Comparison of ENCODE assay signal across 10 cellular contexts in genomic region chr5:160420331-160420610, GRCh38. TPM values are rescaled to one million over a fixed set of nuclear protein-coding genes. Genes with fewer than 3 reads are reported as not detected.
A peak's percentile ranks its signal among the peaks of the same experiment; 100 is the strongest.
DNase-seq lines count a peak whose midpoint lies in the region; ATAC-seq and TF ChIP-seq lines count a peak whose summit lies in the region.
"Had no signal": no experiment of that assay in that cellular context is flagged by ENCODE, and none has a peak within 500 bp of the region (broad histone marks: within the 10 kb centered on the region; RNA-seq: fewer than 3 reads in every experiment).

No MANE protein-coding gene starts in this region.

- no peaks in the 10 kb centered on the region for H3K36me3 ChIP-seq in CD8-positive, alpha-beta T cell (ENCODE audit: insufficient read depth, low read length)
- peaks cover 28% of the 10 kb centered on the region for H3K36me3 ChIP-seq in HUES48 (ENCODE audit: control insufficient read depth, insufficient read depth, low read length)
- no peaks in the 10 kb centered on the region for H3K36me3 ChIP-seq in testis (ENCODE audit: low read depth, missing control alignments)

- no peaks in the 10 kb centered on the region for H3K27me3 Mint-ChIP-seq in CD8-positive, alpha-beta T cell (ENCODE audit: low read depth)
- no peaks in the 10 kb centered on the region for H3K27me3 Mint-ChIP-seq in activated T-helper 17 cell treated with anti-CD3 and anti-CD28 coated beads, Interleukin-2, amount 50 U/mL, for 72 hours
- H3K27me3 Mint-ChIP-seq in natural killer cell (ENCODE audit: low read depth in 2 of 2): no peaks in the 10 kb centered on the region

- CTCF ChIA-PET in CD8-positive, alpha-beta T cell (lab: Charles Lee): interaction anchor here (1.5 to 14.0 kb wide), 2 partner anchors 11 to 18 kb away, joined by 3 to 149 read pairs; no protein-coding TSS in a partner anchor

- no peaks in the 10 kb centered on the region for H3K27me3 ChIP-seq in CD8-positive, alpha-beta T cell (ENCODE audit: insufficient read depth, low read length)
- H3K27me3 ChIP-seq in HUES48 (ENCODE audit: control insufficient read depth, insufficient read depth, low read length): no peaks in the 10 kb centered on the region
- H3K27me3 ChIP-seq in testis: no peaks in the 10 kb centered on the region

- H3K4me3 ChIP-seq in CD8-positive, alpha-beta T cell (ENCODE audit: low read depth, low read length): no peak overlapping the region
- H3K4me3 ChIP-seq in HUES48 (ENCODE audit: low read depth, low read length) (peak overlapping the region; percentile 86; the same call in 1 of the 2 replicates), testis (no peak overlapping the region)

- peak overlapping the region; percentile 27 for H3K27ac Mint-ChIP-seq in CD8-positive, alpha-beta T cell
- H3K27ac Mint-ChIP-seq in activated T-helper 17 cell treated with anti-CD3 and anti-CD28 coated beads, Interleukin-2, amount 50 U/mL, for 72 hours: peak overlapping the region; percentile 96
- H3K27ac Mint-ChIP-seq in natural killer cell: peak overlapping the region; percentile 99

- no peak overlapping the region for H3K9ac ChIP-seq in HUES48 (ENCODE audit: low read depth, low read length)

- ATAC-seq in CD8-positive, alpha-beta T cell: no peak
- no peak for ATAC-seq in activated T-helper 17 cell treated with anti-CD3 and anti-CD28 coated beads, Interleukin-2, amount 50 U/mL, for 72 hours (replicated peaks)
- ATAC-seq in natural killer cell (no peak), HG02678 (IDR thresholded peaks at IDR 0.05; ENCODE audit: unreplicated experiment) (no peak)

- H3K4me3 Mint-ChIP-seq in CD8-positive, alpha-beta T cell: peak overlapping the region; percentile 95
- H3K4me3 Mint-ChIP-seq in activated T-helper 17 cell treated with anti-CD3 and anti-CD28 coated beads, Interleukin-2, amount 50 U/mL, for 72 hours: peak overlapping the region; percentile 93
- H3K4me3 Mint-ChIP-seq in natural killer cell: peak overlapping the region; percentile 96

- no peak for DNase-seq in CD8-positive, alpha-beta T cell
- no peak for DNase-seq in natural killer cell
- no peak for DNase-seq in testis
- no peak for DNase-seq in NCI-H2107 treated with DMSO at 0.1 percent for 48 hours (lab: John Stamatoyannopoulos, UW; ENCODE audit: unreplicated experiment)
- DNase-seq in GM20000 (ENCODE audit: low spot score): no peak
- DNase-seq: NCI-H446 had no signal

- no peaks in the 10 kb centered on the region for H3K9me3 Mint-ChIP-seq in CD8-positive, alpha-beta T cell
- H3K9me3 Mint-ChIP-seq in activated T-helper 17 cell treated with anti-CD3 and anti-CD28 coated beads, Interleukin-2, amount 50 U/mL, for 72 hours: no peaks in the 10 kb centered on the region
- no peaks in the 10 kb centered on the region for H3K9me3 Mint-ChIP-seq in natural killer cell

- POLR2A ChIA-PET in CD8-positive, alpha-beta T cell (lab: Charles Lee): interaction anchor here (0.6 kb wide), 2 partner anchors 43 to 89 kb away, joined by 3 to 7 read pairs; no protein-coding TSS in a partner anchor

- no peak overlapping the region for H3K27ac ChIP-seq in CD8-positive, alpha-beta T cell (ENCODE audit: low read depth, low read length)
- H3K27ac ChIP-seq in HUES48 (ENCODE audit: low read depth, low read length) (no peak overlapping the region), testis (peak overlapping the region in 1 of 2 donors; percentile 86)

- TF ChIP-seq CTCF in CD8-positive, alpha-beta T cell (IDR thresholded peaks at IDR 0.05): no peak
- TF ChIP-seq CTCF in natural killer cell (IDR thresholded peaks at IDR 0.05) (no peak), testis (IDR thresholded peaks at IDR 0.05) (no peak), GM20000 (IDR thresholded peaks at IDR 0.05; ENCODE audit: extremely low read depth, missing control alignments) (no peak)

- H3K4me1 ChIP-seq in CD8-positive, alpha-beta T cell (ENCODE audit: insufficient read depth, low read length): peaks cover 32% of the 10 kb centered on the region
- H3K4me1 ChIP-seq in HUES48 (ENCODE audit: control insufficient read depth, insufficient read depth, low read length) (peaks cover 34% of the 10 kb centered on the region), testis (peaks cover 7% of the 10 kb centered on the region)

- peaks cover 83% of the 10 kb centered on the region for H3K4me1 Mint-ChIP-seq in CD8-positive, alpha-beta T cell (ENCODE audit: low read depth)
- peaks cover 53% of the 10 kb centered on the region for H3K4me1 Mint-ChIP-seq in activated T-helper 17 cell treated with anti-CD3 and anti-CD28 coated beads, Interleukin-2, amount 50 U/mL, for 72 hours
- peaks cover 61 to 69% of the 10 kb centered on the region in 2 donors for H3K4me1 Mint-ChIP-seq in natural killer cell

- H3K9me3 ChIP-seq in CD8-positive, alpha-beta T cell (ENCODE audit: low read length): no peaks in the 10 kb centered on the region
- H3K9me3 ChIP-seq in HUES48 (ENCODE audit: control insufficient read depth, insufficient read depth, low read length): no peaks in the 10 kb centered on the region
- H3K9me3 ChIP-seq in testis: no peaks in the 10 kb centered on the region

- H3K36me3 Mint-ChIP-seq in CD8-positive, alpha-beta T cell: peaks cover 31% of the 10 kb centered on the region
- peaks cover 74% of the 10 kb centered on the region for H3K36me3 Mint-ChIP-seq in activated T-helper 17 cell treated with anti-CD3 and anti-CD28 coated beads, Interleukin-2, amount 50 U/mL, for 72 hours (ENCODE audit: low read depth)
- no peaks in the 10 kb centered on the region for H3K36me3 Mint-ChIP-seq in natural killer cell

- TF ChIP-seq POLR2A in testis (IDR thresholded peaks at IDR 0.05): no peak

- intact Hi-C loops in CD8-positive, alpha-beta T cell (cut with DNase I, micrococcal nuclease): loop anchor here in 1 of 2 experiments (5.0 kb wide), 2 partner anchors 87 to 1213 kb away; partner anchors contain the start of gene RNF145
- intact Hi-C loops in natural killer cell (cut with micrococcal nuclease) (loop anchor here (2.0 to 5.0 kb wide), 2 partner anchors 128 to 1211 kb away; partner anchors contain the start of gene RNF145), testis (cut with DNase I; ENCODE audit: low total_unique reads) (no loop called here)

RNA-seq across cellular contexts. Expression of gene PTTG1, which starts 1.4 kb away (rescaled TPM):
- total RNA-seq in CD8-positive, alpha-beta T cell: 1 to 10 TPM; 8.6 to 8.8 TPM
- 100 to 1,000 TPM; 172 to 221 TPM for total RNA-seq in activated T-helper 17 cell treated with anti-CD3 and anti-CD28 coated beads, Interleukin-2, amount 50 U/mL, for 72 hours
- 10 to 100 TPM; 11.7 to 14.8 (median 12.1) TPM for total RNA-seq in natural killer cell
- 100 to 1,000 TPM; 153 to 209 TPM for total RNA-seq in testis
- 429 TPM for polyA plus RNA-seq in testis (ENCODE audit: insufficient read depth, low read depth, low replicate concordance)

RNA-seq across cellular contexts. Expression of gene SLU7, which starts 1.4 kb away (rescaled TPM):
- total RNA-seq in CD8-positive, alpha-beta T cell: 100 to 1,000 TPM; 127 to 136 TPM
- total RNA-seq in activated T-helper 17 cell treated with anti-CD3 and anti-CD28 coated beads, Interleukin-2, amount 50 U/mL, for 72 hours: 10 to 100 TPM; 33.2 to 53.7 TPM
- total RNA-seq in natural killer cell (100 to 1,000 TPM; 114 to 143 (median 118) TPM), testis (10 to 100 TPM; 92.4 to 100.0 TPM)
- polyA plus RNA-seq in testis (ENCODE audit: insufficient read depth, low read depth, low replicate concordance): 60.1 TPM

RNA-seq across cellular contexts. Expression of gene FAM200C, which starts 20.4 kb away (rescaled TPM):
- total RNA-seq in CD8-positive, alpha-beta T cell: under 1 TPM in 1 of 2 experiments, not detected in 1; 0.14 TPM
- total RNA-seq in activated T-helper 17 cell treated with anti-CD3 and anti-CD28 coated beads, Interleukin-2, amount 50 U/mL, for 72 hours: 1 to 10 TPM in 1 of 2 donors, under 1 TPM in 1; 0.69 to 3.5 TPM
- total RNA-seq in natural killer cell (under 1 TPM; 0.28 to 0.57 (median 0.33) TPM), testis (10 to 100 TPM; 10.6 to 11.1 TPM)
- polyA plus RNA-seq in testis (ENCODE audit: insufficient read depth, low read depth, low replicate concordance): 5.5 TPM

RNA-seq across cellular contexts. Expression of gene C1QTNF2, which starts 49.8 kb away (rescaled TPM):
- not detected for total RNA-seq in CD8-positive, alpha-beta T cell
- total RNA-seq in activated T-helper 17 cell treated with anti-CD3 and anti-CD28 coated beads, Interleukin-2, amount 50 U/mL, for 72 hours: not detected
- total RNA-seq in natural killer cell (not detected), testis (1 to 10 TPM; 6.4 to 8.2 TPM)
- 3.7 TPM for polyA plus RNA-seq in testis (ENCODE audit: insufficient read depth, low read depth, low replicate concordance)
- total RNA-seq: G401 had no signal

Comparison
In these comparisons a context has a peak if more than half of its experiments do, and no peak if none do; other contexts are left out.
1. H3K27ac Mint-ChIP-seq: peak in every context shown above with its lines; median percentile 99 in natural killer cell; 96 in activated T-helper 17 cell treated with anti-CD3 and anti-CD28 coated beads, Interleukin-2, amount 50 U/mL, for 72 hours; 27 in CD8-positive, alpha-beta T cell.
2. RNA of gene PTTG1, which starts 1.4 kb away (total RNA-seq): 172 to 221 TPM in activated T-helper 17 cell treated with anti-CD3 and anti-CD28 coated beads, Interleukin-2, amount 50 U/mL, for 72 hours and 153 to 209 TPM in testis; 11.7 to 14.8 TPM in natural killer cell and 8.6 to 8.8 TPM in CD8-positive, alpha-beta T cell; every median in the first group is over 4 times any median in the second.
3. Peak in every context shown above with its lines, with median percentiles within 50 percentile points of each other: H3K4me3 Mint-ChIP-seq.